In genomic region chr4:174853629-174854028, GRCh38 we compare ENCODE assay signal across 6 cellular contexts. TPM values are rescaled to one million over a fixed set of nuclear protein-coding genes. Genes with fewer than 3 reads are reported as not detected.
"Had no signal": no experiment of that assay in that cellular context is flagged by ENCODE, and none has a peak within 500 bp of the region (broad histone marks: within the 10 kb centered on the region; RNA-seq: fewer than 3 reads in every experiment).

No MANE protein-coding gene starts in this region.

- H3K4me2 ChIP-seq: GM23338 had no signal

- H2AFZ ChIP-seq: GM23338 had no signal

- ATAC-seq: GM23338 had no signal

- DNase-seq: H9, HCEC 1CT, IMR-90 had no signal

- H3K4me3 ChIP-seq: GM23338 had no signal

RNA-seq across cellular contexts. Expression of gene GLRA3, which starts 24.6 kb away (rescaled TPM):
- total RNA-seq: H1, HT-29, IMR-90 had no signal
- polyA plus RNA-seq: IMR-90 had no signal
